8 cellular contexts compared by ENCODE assay signal in the genomic region with DNA sequence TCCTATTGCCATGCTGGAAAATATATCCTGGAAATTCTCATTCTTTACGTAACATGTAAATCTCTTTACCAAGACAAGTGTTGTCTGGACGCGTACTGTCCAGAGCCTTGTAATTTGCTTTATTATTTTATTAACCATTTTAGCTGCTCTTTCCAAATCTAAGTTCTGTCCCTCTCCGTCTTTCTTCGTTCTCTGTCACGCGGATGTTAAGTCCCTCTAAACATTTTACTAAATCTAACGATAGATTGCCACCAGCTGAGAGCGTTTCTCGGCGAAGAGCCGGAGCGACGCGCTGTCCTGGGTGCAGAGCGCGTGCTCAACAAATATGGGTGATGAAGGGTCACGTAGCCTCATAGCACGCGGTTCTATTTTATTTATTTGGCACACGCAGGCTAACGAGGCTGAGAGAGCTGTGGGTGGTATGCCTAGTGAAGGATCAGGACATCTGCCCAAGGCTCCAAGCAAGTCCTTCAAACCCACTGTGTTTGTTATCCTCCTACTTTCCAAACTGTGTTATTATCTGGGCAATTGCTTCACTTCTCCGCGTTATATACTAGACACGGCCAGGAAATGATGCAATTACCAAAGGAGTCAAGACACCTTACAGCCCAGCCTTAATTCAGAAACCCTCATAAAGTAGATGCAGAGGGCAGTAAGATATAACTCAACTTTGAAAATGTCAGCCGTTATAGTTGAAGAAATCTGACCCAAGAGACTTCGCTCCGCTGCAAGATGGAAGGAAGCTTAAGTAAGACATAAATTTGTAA. TPM values are rescaled to one million over a fixed set of nuclear protein-coding genes. Genes with fewer than 3 reads are reported as not detected.
DNase-seq lines count a peak whose midpoint lies in the region; ATAC-seq, FAIRE-seq and TF ChIP-seq lines count a peak whose summit lies in the region.

No MANE protein-coding gene starts in this region.

- ATAC-seq in heart left ventricle = peak; percentile 87 to 91 (median 88)

- peak in 1 of 2 donors; percentile 18 for TF ChIP-seq POLR2A in heart left ventricle (IDR thresholded peaks at IDR 0.05)
- TF ChIP-seq POLR2A in prostate gland (IDR thresholded peaks at IDR 0.05) = no peak

- H3K9me3 ChIP-seq in heart left ventricle = no peaks in the 10 kb centered on the region
- no peaks in the 10 kb centered on the region for H3K9me3 ChIP-seq in prostate gland

- H3K4me3 ChIP-seq in H7 (ENCODE audit: insufficient read depth, low read depth, low read length) = peak overlapping the region; percentile 76
- peak overlapping the region; percentile 28 to 76 (median 64) for H3K4me3 ChIP-seq in heart left ventricle
- peak overlapping the region; percentile 42 to 43 for H3K4me3 ChIP-seq in prostate gland

- DNase-seq in GM04504 (ENCODE audit: low read depth) = peak; percentile 61
- DNase-seq in H7 = peak; percentile 17
- peak; percentile 79 for DNase-seq in LoVo (ENCODE audit: low spot score)
- DNase-seq in SHP77 treated with DMSO at 0.1 percent for 48 hours (lab: John Stamatoyannopoulos, UW) = peak; percentile 82
- peak; percentile 61 for DNase-seq in activated naive CD4-positive, alpha-beta T cell treated with anti-CD3 and anti-CD28 coated beads, Interleukin-2, amount 50 U/mL, for 16 hours
- peak; percentile 42 to 66 (median 59) for DNase-seq in heart left ventricle
- DNase-seq in prostate gland (ENCODE audit: low spot score) = peak; percentile 41
- DNase-seq in GM19239 (ENCODE audit: insufficient read length, low spot score) = no peak

- H3K4me1 ChIP-seq in heart left ventricle (peaks cover 0 to 12% (median 7%) of the 10 kb centered on the region in 12 donors), prostate gland (replicated peaks) (no peaks in the 10 kb centered on the region)

- no peaks in the 10 kb centered on the region for H3K36me3 ChIP-seq in H7 (replicated peaks; ENCODE audit: control insufficient read depth, insufficient read depth, low read length)
- H3K36me3 ChIP-seq in heart left ventricle = no peaks in the 10 kb centered on the region
- no peaks in the 10 kb centered on the region for H3K36me3 ChIP-seq in prostate gland

- no peaks in the 10 kb centered on the region for H3K27me3 ChIP-seq in H7 (ENCODE audit: control insufficient read depth, insufficient read depth, low read length)
- no peaks in the 10 kb centered on the region for H3K27me3 ChIP-seq in heart left ventricle
- no peaks in the 10 kb centered on the region for H3K27me3 ChIP-seq in prostate gland (replicated peaks; ENCODE audit: insufficient read depth)

- intact Hi-C loops in heart left ventricle (cut with DNase I) = loop anchor here in 5 of 10 donors (2.0 to 5.0 kb wide), 2 partner anchors 176 to 177 kb away; a partner anchor contains a TSS
- intact Hi-C loops in prostate gland (cut with DNase I) = loop anchor here (1.0 to 2.0 kb wide), 2 partner anchors 10 to 176 kb away; a partner anchor contains a TSS

- WGBS in heart left ventricle, 4 donors = 0 to 1% (median 1%) methylated on average over 27 to 28 of the region's 28 CpGs
- WGBS in prostate gland = under 1% methylated on average over 28 of the region's 28 CpGs

- no peak for FAIRE-seq in GM19239 (lab: Jason Lieb, UNC)

- TF ChIP-seq CTCF in heart left ventricle (IDR thresholded peaks at IDR 0.05) (no peak), prostate gland (IDR thresholded peaks at IDR 0.05) (peak in 1 of 4 experiments; percentile 1)

- H3K27ac ChIP-seq in heart left ventricle (peak overlapping the region; percentile 73 to 98 (median 90)), prostate gland (peak overlapping the region; percentile 76 to 80)

RNA-seq across cellular contexts. Expression of a gene that starts 10.0 kb away (rescaled TPM):
- total RNA-seq in H7 (2014; rRNA removed; shearing (Covaris generic)) = 3.0 and 4.1 TPM in 2 replicates
- 10 to 100 TPM in 3 of 9 donors, 1 to 10 TPM in 6; 6.4 to 23.1 (median 9.9) TPM for total RNA-seq in heart left ventricle
- 1 to 10 TPM; 3.8 to 6.4 TPM for polyA plus RNA-seq in heart left ventricle
- 10 to 100 TPM; 15.5 to 15.6 TPM for total RNA-seq in prostate gland

RNA-seq across cellular contexts. Expression of a gene that starts 31.3 kb away (rescaled TPM):
- 19.3 and 30.4 TPM in 2 replicates for total RNA-seq in H7 (2014; rRNA removed; shearing (Covaris generic))
- total RNA-seq in heart left ventricle (10 to 100 TPM; 29.2 to 50.9 (median 40.6) TPM), prostate gland (1 to 10 TPM; 1.0 to 5.3 TPM)
- 10 to 100 TPM; 19.9 to 21.4 TPM for polyA plus RNA-seq in heart left ventricle
